In the genomic region with DNA sequence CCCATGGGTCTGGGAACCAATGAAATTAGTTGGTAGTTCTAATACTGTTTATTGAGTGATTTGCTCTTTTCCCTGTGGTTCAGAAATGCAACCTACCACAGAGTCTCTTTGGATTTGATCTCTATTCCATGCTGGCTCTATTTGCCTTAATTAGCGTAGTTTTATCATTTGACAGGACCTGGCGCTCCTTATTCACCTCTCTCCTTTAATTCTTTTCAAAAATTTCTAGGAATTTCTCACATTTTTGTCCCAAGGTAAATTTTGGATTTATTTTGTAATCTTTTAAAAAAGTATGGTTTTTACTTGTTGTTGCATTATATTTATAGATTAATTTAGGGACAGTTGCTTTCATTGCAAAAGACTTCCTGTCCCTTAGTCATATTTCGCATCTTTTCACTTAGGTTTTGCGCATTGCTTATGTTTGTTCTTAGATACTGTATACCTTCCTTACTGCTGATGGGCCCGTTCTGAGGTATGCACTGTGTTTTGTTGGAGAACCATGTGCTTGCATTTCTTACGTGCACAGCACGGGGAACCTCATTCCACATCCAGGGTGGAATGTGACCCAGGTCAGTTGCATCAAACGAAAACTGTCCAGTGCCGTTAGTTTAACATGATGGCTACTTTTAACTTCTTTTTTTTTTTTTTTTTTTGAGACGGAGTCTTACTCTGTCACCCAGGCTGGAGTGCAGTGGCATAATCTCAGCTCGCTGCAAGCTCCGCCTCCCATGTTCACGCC, we compare ENCODE assay signal across 21 cellular contexts. TPM values are rescaled to one million over a fixed set of nuclear protein-coding genes. Genes with fewer than 3 reads are reported as not detected.
DNase-seq lines count a peak whose midpoint lies in the region; ATAC-seq and TF ChIP-seq lines count a peak whose summit lies in the region.
"Had no signal": no experiment of that assay in that cellular context is flagged by ENCODE, and none has a peak within 500 bp of the region (broad histone marks: within the 10 kb centered on the region; RNA-seq: fewer than 3 reads in every experiment).

No MANE protein-coding gene starts in this region.

- H2BK120ac ChIP-seq in trophoblast cell (ENCODE audit: insufficient read depth, low read length, poor library complexity) = no peak overlapping the region

- no peak overlapping the region for H4K12ac ChIP-seq in trophoblast cell (ENCODE audit: low read depth, low read length)

- POLR2A ChIA-PET in HEK293 (lab: Yijun Ruan, JAX) = no interaction called here

- H3K4me3 ChIP-seq in HEK293 (ENCODE audit: low read depth, low read length) = no peak overlapping the region
- no peak overlapping the region for H3K4me3 ChIP-seq in NB4 (ENCODE audit: low read depth, low read length)
- no peak overlapping the region for H3K4me3 ChIP-seq in trophoblast cell (ENCODE audit: low read depth, low read length)
- H3K4me3 ChIP-seq: A549; BLaER1 treated with 17β-estradiol and CSF1 and Interleukin-3, amounts not matched to agents 10 nM and 100 nM; GM23248 had no signal

- H3K9me3 ChIP-seq in HEK293 (ENCODE audit: control insufficient read depth, insufficient read depth, low read depth, low read length) = no peaks in the 10 kb centered on the region
- H3K9me3 ChIP-seq in trophoblast cell (ENCODE audit: insufficient read depth, low read depth, low read length) = no peaks in the 10 kb centered on the region
- H3K9me3 ChIP-seq: A549, BE2C had no signal

- H2BK12ac ChIP-seq in trophoblast cell (ENCODE audit: low read length) = no peak overlapping the region

- no peak overlapping the region for H3K4me3 Mint-ChIP-seq in chondrocyte (ENCODE audit: unreplicated experiment)
- H3K4me3 Mint-ChIP-seq: CD14-positive monocyte; CD4-positive, alpha-beta T cell; CD8-positive, alpha-beta memory T cell had no signal

- peaks cover 0 to 16% of the 10 kb centered on the region in 2 experiments; a peak in 1 of 3 replicates for H3K36me3 ChIP-seq in HEK293 (ENCODE audit: control insufficient read depth in 2 of 2, insufficient read depth in 1 of 2, low read length in 2 of 2)
- peaks cover 0 to 2% of the 10 kb centered on the region in 2 experiments for H3K36me3 ChIP-seq in trophoblast cell (ENCODE audit: control insufficient read depth in 1 of 2, insufficient read depth in 2 of 2, low read length in 2 of 2)
- H3K36me3 ChIP-seq: BE2C had no signal

- peak overlapping the region; percentile 45 for H3K27ac Mint-ChIP-seq in chondrocyte (ENCODE audit: unreplicated experiment)
- H3K27ac Mint-ChIP-seq: CD14-positive monocyte; CD4-positive, alpha-beta T cell had no signal

- H3K4me1 ChIP-seq in HEK293 (ENCODE audit: control insufficient read depth, insufficient read depth, low read length) (no peaks in the 10 kb centered on the region), trophoblast cell (ENCODE audit: control insufficient read depth in 1 of 2, insufficient read depth in 2 of 2, low read length in 2 of 2) (peaks cover 0 to 3% of the 10 kb centered on the region in 2 experiments)
- H3K4me1 ChIP-seq: A549, BE2C had no signal

- no peak for TF ChIP-seq POLR2A in NB4 (IDR thresholded peaks at IDR 0.05; ENCODE audit: extremely low read depth, insufficient read length)

- ATAC-seq in GM18868 (IDR thresholded peaks at IDR 0.05; ENCODE audit: unreplicated experiment) = no peak
- ATAC-seq: A549 had no signal

- CTCF ChIA-PET in HEK293 (lab: Yijun Ruan, JAX) = no interaction called here

- no peak overlapping the region for H3K23ac ChIP-seq in trophoblast cell (ENCODE audit: low read length)

- no peaks in the 10 kb centered on the region for H3K79me1 ChIP-seq in trophoblast cell (ENCODE audit: low read length)

- H3K4me2 ChIP-seq in trophoblast cell (ENCODE audit: low read length) = no peak overlapping the region
- H3K4me2 ChIP-seq: A549; BLaER1 treated with 17β-estradiol and CSF1 and Interleukin-3, amounts not matched to agents 10 nM and 100 nM had no signal

- H4K8ac ChIP-seq in trophoblast cell (ENCODE audit: low read depth, low read length) = no peak overlapping the region

- no peak overlapping the region for H2AFZ ChIP-seq in trophoblast cell (ENCODE audit: insufficient read depth, low read length, poor library complexity)
- H2AFZ ChIP-seq: GM23248 had no signal

- no peaks in the 10 kb centered on the region for H3K27me3 ChIP-seq in trophoblast cell (ENCODE audit: insufficient read depth, low read length)
- H3K27me3 ChIP-seq: BE2C; BLaER1 treated with 17β-estradiol and CSF1 and Interleukin-3, amounts not matched to agents 10 nM and 100 nM had no signal

- no peak for TF ChIP-seq CTCF in HEK293 (tag by site-specific recombination; IDR thresholded peaks at IDR 0.05)
- TF ChIP-seq CTCF in NB4 (IDR thresholded peaks at IDR 0.05; ENCODE audit: low read depth, low read length) = no peak
- TF ChIP-seq CTCF in chondrocyte (IDR thresholded peaks at IDR 0.05) = no peak

- H3K4ac ChIP-seq in trophoblast cell (ENCODE audit: low read depth, low read length) = no peak overlapping the region

- H2AK5ac ChIP-seq in trophoblast cell (ENCODE audit: low read length) = no peak overlapping the region

- peaks cover 2% of the 10 kb centered on the region for H3K36me3 Mint-ChIP-seq in chondrocyte (ENCODE audit: low read depth)

- DNase-seq in NB4 (ENCODE audit: low read depth) (peak; percentile 12), chondrocyte (ENCODE audit: low spot score) (no peak), trophoblast cell (peak; percentile 84 to 93), NCI-H2227 treated with DMSO at 0.1 percent for 48 hours (lab: John Stamatoyannopoulos, UW) (no peak), amygdala (lab: John Stamatoyannopoulos, UW) (no peak)
- DNase-seq: 8988T; ACHN; AML-193; BE2C; CD4-positive, alpha-beta T cell; CD8-positive, alpha-beta memory T cell; DMS153; DND-41; GM23248; H7; HCEC 1CT had no signal

- no peaks in the 10 kb centered on the region for H3K9me3 Mint-ChIP-seq in chondrocyte (ENCODE audit: low read depth)
- H3K9me3 Mint-ChIP-seq: CD14-positive monocyte; CD4-positive, alpha-beta T cell; CD8-positive, alpha-beta memory T cell had no signal

- no peak overlapping the region for H3K9ac ChIP-seq in trophoblast cell (ENCODE audit: low read length)
- H3K9ac ChIP-seq: BLaER1 treated with 17β-estradiol and CSF1 and Interleukin-3, amounts not matched to agents 10 nM and 100 nM; GM23248 had no signal

- H3K4me1 Mint-ChIP-seq in chondrocyte (ENCODE audit: low read depth) = peaks cover 17% of the 10 kb centered on the region

- no peak overlapping the region for H4K91ac ChIP-seq in trophoblast cell (ENCODE audit: low read depth, low read length)

- no peak overlapping the region for H3K18ac ChIP-seq in trophoblast cell (ENCODE audit: low read length)

- no peaks in the 10 kb centered on the region for H3K27me3 Mint-ChIP-seq in chondrocyte (ENCODE audit: low read depth)
- H3K27me3 Mint-ChIP-seq: CD4-positive, alpha-beta T cell; CD8-positive, alpha-beta memory T cell had no signal

- no peak overlapping the region for H3K14ac ChIP-seq in trophoblast cell (ENCODE audit: low read length)

- H3K79me2 ChIP-seq in trophoblast cell (ENCODE audit: control insufficient read depth, insufficient read depth, low read length, poor library complexity) = no peaks in the 10 kb centered on the region

- no CpG with 5 or more reads among the region's 13 CpGs for WGBS in trophoblast cell (ENCODE audit: extremely low coverage, insufficient coverage, insufficient read length)

- no peak overlapping the region for H2BK5ac ChIP-seq in trophoblast cell (ENCODE audit: low read depth, low read length, poor library complexity)

- H3K27ac ChIP-seq in HEK293 (ENCODE audit: extremely low read depth, low read depth, low read length) (no peak overlapping the region), trophoblast cell (ENCODE audit: low read depth, low read length) (no peak overlapping the region)
- H3K27ac ChIP-seq: A549; BLaER1 treated with 17β-estradiol and CSF1 and Interleukin-3, amounts not matched to agents 10 nM and 100 nM; GM23248 had no signal

TF ChIP-seq in HEK293, 187 proteins besides CTCF, POLR2A, EP300 and RAD21:
- TF ChIP-seq SALL2 (tag by site-specific recombination; IDR thresholded peaks at IDR 0.05; ENCODE audit: borderline replicate concordance) (no peak), ZNF423 (tag by site-specific recombination; IDR thresholded peaks at IDR 0.05) (no peak), ZNF610 (tag by site-specific recombination; IDR thresholded peaks at IDR 0.05; ENCODE audit: borderline replicate concordance) (peak; percentile 96), ZNF138 (tag by site-specific recombination; IDR thresholded peaks at IDR 0.05; ENCODE audit: borderline replicate concordance) (no peak)

RNA-seq across cellular contexts. Expression of a gene that starts 27.0 kb away (rescaled TPM):
- total RNA-seq in chondrocyte = 34.8 to 37.5 TPM (median 36.2 TPM) in 3 replicates
- polyA plus RNA-seq in trophoblast cell (2013) = 26.2 and 27.3 TPM in 2 replicates

RNA-seq across cellular contexts. Expression of a gene that starts 47.6 kb away (rescaled TPM):
- total RNA-seq in chondrocyte = 59.5 to 67.2 TPM (median 61.5 TPM) in 3 replicates
- polyA plus RNA-seq in trophoblast cell (2013) = 54.5 and 56.4 TPM in 2 replicates

Comparison
In these comparisons a context has a peak if more than half of its experiments do, and no peak if none do; other contexts are left out.
1. DNase-seq: peak in NB4 (single experiment) and trophoblast cell (2 of 2); none in chondrocyte (single experiment), NCI-H2227 treated with DMSO at 0.1 percent for 48 hours (single experiment) and amygdala (0 of 56).